21 cellular contexts compared by ENCODE assay signal in the genomic region with DNA sequence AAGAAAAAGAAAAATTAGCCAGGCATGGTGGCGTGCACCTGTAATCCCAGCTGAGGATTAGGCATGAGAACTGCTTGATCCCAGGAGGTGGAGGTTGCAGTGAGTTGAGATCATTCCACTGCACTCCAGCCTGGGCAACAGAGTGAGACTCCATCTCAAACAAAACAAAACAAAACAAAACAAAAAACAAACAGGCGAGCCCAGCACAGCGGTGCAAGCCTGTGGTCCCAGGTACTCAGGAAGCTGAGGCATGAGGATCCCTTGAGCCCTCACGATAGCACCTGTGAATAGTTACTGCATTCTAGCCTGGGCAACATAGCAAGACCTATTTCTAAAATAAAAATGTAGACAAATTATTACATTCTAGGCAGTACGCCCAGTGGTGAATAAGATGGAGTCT. TPM values are rescaled to one million over a fixed set of nuclear protein-coding genes. Genes with fewer than 3 reads are reported as not detected.
DNase-seq lines count a peak whose midpoint lies in the region; ATAC-seq, FAIRE-seq and TF ChIP-seq lines count a peak whose summit lies in the region.
"Had no signal": no experiment of that assay in that cellular context is flagged by ENCODE, and none has a peak within 500 bp of the region (broad histone marks: within the 10 kb centered on the region; RNA-seq: fewer than 3 reads in every experiment).

No MANE protein-coding gene starts in this region.

- BruUV-seq in endothelial cell of umbilical vein (replicated peaks; lab: Mats Ljungman, UMichigan), result no TSS peak

- no peak for ATAC-seq in HG02678 (IDR thresholded peaks at IDR 0.05; ENCODE audit: unreplicated experiment)
- ATAC-seq in HG03457 (IDR thresholded peaks at IDR 0.05; ENCODE audit: unreplicated experiment), result no peak
- ATAC-seq in HG03045 (IDR thresholded peaks at IDR 0.05; ENCODE audit: unreplicated experiment), result no peak
- ATAC-seq: GM12878 had no signal

- no peaks in the 10 kb centered on the region for H3K9me3 Mint-ChIP-seq in chondrocyte (ENCODE audit: low read depth)
- H3K9me3 Mint-ChIP-seq: CD4-positive, alpha-beta T cell; CD8-positive, alpha-beta memory T cell had no signal

- H3K27ac ChIP-seq in HEK293 (ENCODE audit: extremely low read depth, low read depth, low read length), result no peak overlapping the region
- H3K27ac ChIP-seq in endothelial cell of umbilical vein (ENCODE audit: insufficient read depth, low read depth, low read length), result no peak overlapping the region
- H3K27ac ChIP-seq: BLaER1, C4-2B had no signal

- H3K27ac Mint-ChIP-seq in chondrocyte (ENCODE audit: unreplicated experiment), result no peak overlapping the region
- H3K27ac Mint-ChIP-seq: B cell; CD4-positive, alpha-beta T cell had no signal

- no peaks in the 10 kb centered on the region for H3K27me3 Mint-ChIP-seq in chondrocyte (ENCODE audit: low read depth)
- H3K27me3 Mint-ChIP-seq: B cell; CD4-positive, alpha-beta T cell had no signal

- H3K4me2 ChIP-seq in endothelial cell of umbilical vein (ENCODE audit: insufficient read depth, low read length), result no peak overlapping the region
- H3K4me2 ChIP-seq: BLaER1 had no signal

- H3K9me1 ChIP-seq in endothelial cell of umbilical vein (replicated peaks; ENCODE audit: control insufficient read depth, extremely low read depth, insufficient read depth, low read length), result no peaks in the 10 kb centered on the region

- peaks cover 15% of the 10 kb centered on the region for H3K79me2 ChIP-seq in endothelial cell of umbilical vein (ENCODE audit: control insufficient read depth, insufficient read depth, low read length)

- H3K4me1 Mint-ChIP-seq in chondrocyte (ENCODE audit: low read depth), result peaks cover 24% of the 10 kb centered on the region

- no peak for TF ChIP-seq POLR2A in endothelial cell of umbilical vein (IDR thresholded peaks at IDR 0.05; ENCODE audit: low read depth, low read length)

- H3K36me3 Mint-ChIP-seq in chondrocyte (ENCODE audit: low read depth), result no peaks in the 10 kb centered on the region

- H3K4me1 ChIP-seq in HEK293 (ENCODE audit: control insufficient read depth, insufficient read depth, low read length) (no peaks in the 10 kb centered on the region), endothelial cell of umbilical vein (ENCODE audit: control insufficient read depth, extremely low read depth, insufficient read depth, low read length) (peaks cover 11% of the 10 kb centered on the region)

- dilution Hi-C loops in endothelial cell of umbilical vein (cut with MboI; ENCODE audit: extremely low pct_ligation_motif_present, low sequenced_read_pairs), result no loop called here

- no peak for DNase-seq in endothelial cell of umbilical vein (ENCODE audit: low read depth, low spot score)
- peak; percentile 9 for DNase-seq in mesenteric fat pad (ENCODE audit: low spot score)
- no peak for DNase-seq in chondrocyte (ENCODE audit: low spot score)
- DNase-seq: CD4-positive, alpha-beta T cell; CD8-positive, alpha-beta memory T cell; DMS 273 treated with DMSO at 0.1 percent for 48 hours; DMS79; EL; GDM1; GOT3 had no signal

- no peaks in the 10 kb centered on the region for H3K9me3 ChIP-seq in HEK293 (ENCODE audit: control insufficient read depth, insufficient read depth, low read depth, low read length)
- no peaks in the 10 kb centered on the region for H3K9me3 ChIP-seq in endothelial cell of umbilical vein (replicated peaks; ENCODE audit: control insufficient read depth, insufficient read depth, low read length)
- H3K9me3 ChIP-seq: BLaER1, HAP-1 had no signal

- peak; percentile 4 for FAIRE-seq in endothelial cell of umbilical vein (lab: Jason Lieb, UNC)
- FAIRE-seq: D721Med, GM12878, H54 had no signal

- no peak overlapping the region for H2AFZ ChIP-seq in endothelial cell of umbilical vein (ENCODE audit: low read depth, low read length)

- H3K36me3 ChIP-seq in HEK293 (ENCODE audit: control insufficient read depth in 2 of 2, insufficient read depth in 1 of 2, low read length in 2 of 2) (no peaks in the 10 kb centered on the region), endothelial cell of umbilical vein (ENCODE audit: control insufficient read depth in 2 of 2, extremely low read depth in 1 of 2, insufficient read depth in 2 of 2, low read length in 2 of 2) (no peaks in the 10 kb centered on the region)
- H3K36me3 ChIP-seq: BLaER1, HAP-1 had no signal

- CTCF ChIA-PET in HEK293 (lab: Yijun Ruan, JAX) (interaction anchor here (0.7 kb wide), 3 partner anchors 20 to 1298 kb away, joined by 3 to 4 read pairs (median 3); no protein-coding TSS in a partner anchor), endothelial cell of umbilical vein (lab: Charles Lee) (interaction anchor here (1.8 kb wide), 1 partner anchor 104 kb away, joined by 5 read pairs; no protein-coding TSS in a partner anchor)

- H3K4me3 ChIP-seq in HEK293 (ENCODE audit: low read depth, low read length) (no peak overlapping the region), endothelial cell of umbilical vein (replicated peaks in 1 of 3; ENCODE audit: insufficient read depth in 1 of 3, low read depth in 1 of 3, low read length in 3 of 3) (no peak overlapping the region)
- H3K4me3 ChIP-seq: BLaER1, GM12878, HAP-1 had no signal

- intact Hi-C loops in endothelial cell of umbilical vein (cut with micrococcal nuclease), result no loop called here

- no peak overlapping the region for H3K9ac ChIP-seq in endothelial cell of umbilical vein (replicated peaks; ENCODE audit: extremely low read depth, insufficient read depth, low read length)
- H3K9ac ChIP-seq: BLaER1 had no signal

- POLR2A ChIA-PET in HEK293 (lab: Yijun Ruan, JAX), result interaction anchor here (1.0 to 1.6 kb wide), 2 partner anchors 14 to 17 kb away, joined by 3 to 4 read pairs; no protein-coding TSS in a partner anchor
- POLR2A ChIA-PET in endothelial cell of umbilical vein (lab: Charles Lee), result no interaction called here

- TF ChIP-seq CTCF in HEK293 (tag by site-specific recombination; IDR thresholded peaks at IDR 0.05), result no peak
- no peak for TF ChIP-seq CTCF in endothelial cell of umbilical vein (IDR thresholded peaks at IDR 0.05; ENCODE audit: extremely low read depth in 1 of 2, insufficient read depth in 1 of 2, low read depth in 1 of 2, low read length in 2 of 2)
- no peak for TF ChIP-seq CTCF in chondrocyte (IDR thresholded peaks at IDR 0.05)

- no peaks in the 10 kb centered on the region for H3K27me3 ChIP-seq in endothelial cell of umbilical vein (ENCODE audit: control insufficient read depth in 2 of 2, insufficient read depth in 2 of 2, low read length in 2 of 2)
- H3K27me3 ChIP-seq: BLaER1 had no signal

- no peak overlapping the region for H3K4me3 Mint-ChIP-seq in chondrocyte (ENCODE audit: unreplicated experiment)
- H3K4me3 Mint-ChIP-seq: B cell had no signal

- H4K20me1 ChIP-seq in endothelial cell of umbilical vein (replicated peaks; ENCODE audit: control insufficient read depth, extremely low read depth, insufficient read depth, low read length), result no peaks in the 10 kb centered on the region

TF ChIP-seq in endothelial cell of umbilical vein, 7 proteins besides CTCF, POLR2A, EP300 and RAD21:
- TF ChIP-seq POLR2AphosphoS5 (IDR thresholded peaks at IDR 0.05; ENCODE audit: insufficient read depth, low read depth, low read length) (no peak), MYC (IDR thresholded peaks at IDR 0.05; ENCODE audit: low read depth, low read length) (no peak), GATA2 (IDR thresholded peaks at IDR 0.05; ENCODE audit: insufficient read depth, insufficient read length, low read depth, low read length) (no peak), FOS (IDR thresholded peaks at IDR 0.05; ENCODE audit: borderline replicate concordance, insufficient read depth, low read length) (no peak), JUN (IDR thresholded peaks at IDR 0.05; ENCODE audit: borderline replicate concordance, insufficient read depth, insufficient read length, low read depth) (no peak), EZH2 (IDR thresholded peaks at IDR 0.05; ENCODE audit: borderline replicate concordance, low read depth, low read length, severe bottlenecking) (no peak)
- TF ChIP-seq, protein P1, sequence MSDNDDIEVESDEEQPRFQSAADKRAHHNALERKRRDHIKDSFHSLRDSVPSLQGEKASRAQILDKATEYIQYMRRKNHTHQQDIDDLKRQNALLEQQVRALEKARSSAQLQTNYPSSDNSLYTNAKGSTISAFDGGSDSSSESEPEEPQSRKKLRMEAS (IDR thresholded peaks at IDR 0.05; ENCODE audit: insufficient read depth, insufficient read length), result no peak
TF ChIP-seq in endothelial cell of umbilical vein: peak in this region for 0.

RNA-seq across cellular contexts. Expression of gene GAPVD1, which starts 3.5 kb away (rescaled TPM):
- total RNA-seq in endothelial cell of umbilical vein, result 49.2 and 53.2 TPM in 2 replicates
- polyA plus RNA-seq in endothelial cell of umbilical vein, result 8.4 and 10.7 TPM in 2 replicates
- polyA plus RNA-seq in endothelial cell of umbilical vein (2011; cell fraction: cytosol; rRNA removed), result 11.7 and 11.8 TPM in 2 replicates
- 41.3 and 42.3 TPM in 2 replicates for polyA plus RNA-seq in endothelial cell of umbilical vein (2011; cell fraction: nucleus; rRNA removed)
- 19.6 and 28.1 TPM in 2 replicates for polyA plus RNA-seq in endothelial cell of umbilical vein (2012)
- 49.2 and 51.3 TPM in 2 replicates for polyA minus RNA-seq in endothelial cell of umbilical vein
- 46.1 TPM for polyA minus RNA-seq in endothelial cell of umbilical vein (2011; cell fraction: cytosol; rRNA and poly(A)+ RNA removed)
- polyA minus RNA-seq in endothelial cell of umbilical vein (2011; cell fraction: nucleus; rRNA and poly(A)+ RNA removed), result 51.1 and 77.1 TPM in 2 replicates
- 66.8 TPM for total RNA-seq in mesenteric fat pad
- total RNA-seq in chondrocyte, result 46.2 to 57.0 TPM (median 47.9 TPM) in 3 replicates

RNA-seq across cellular contexts. Expression of gene HSPA5, which starts 17.0 kb away (rescaled TPM):
- total RNA-seq in endothelial cell of umbilical vein (514 and 538 TPM in 2 replicates), mesenteric fat pad (286 TPM), chondrocyte (176 to 369 TPM (median 362 TPM) in 3 replicates)
- polyA plus RNA-seq in endothelial cell of umbilical vein, result 189 and 247 TPM in 2 replicates
- polyA plus RNA-seq in endothelial cell of umbilical vein (2011; cell fraction: cytosol; rRNA removed), result 275 and 318 TPM in 2 replicates
- polyA plus RNA-seq in endothelial cell of umbilical vein (2011; cell fraction: nucleus; rRNA removed), result 277 and 455 TPM in 2 replicates
- polyA plus RNA-seq in endothelial cell of umbilical vein (2012), result 581 and 662 TPM in 2 replicates
- polyA minus RNA-seq in endothelial cell of umbilical vein, result 317 and 322 TPM in 2 replicates
- 152 TPM for polyA minus RNA-seq in endothelial cell of umbilical vein (2011; cell fraction: cytosol; rRNA and poly(A)+ RNA removed)
- polyA minus RNA-seq in endothelial cell of umbilical vein (2011; cell fraction: nucleus; rRNA and poly(A)+ RNA removed), result 137 and 160 TPM in 2 replicates

RNA-seq across cellular contexts. Expression of gene RABEPK, which starts 57.8 kb away (rescaled TPM):
- total RNA-seq in endothelial cell of umbilical vein (18.2 and 19.1 TPM in 2 replicates), mesenteric fat pad (19.8 TPM), chondrocyte (25.3 to 31.8 TPM (median 27.0 TPM) in 3 replicates)
- polyA plus RNA-seq in endothelial cell of umbilical vein, result 23.0 and 23.5 TPM in 2 replicates
- 32.6 and 35.5 TPM in 2 replicates for polyA plus RNA-seq in endothelial cell of umbilical vein (2011; cell fraction: cytosol; rRNA removed)
- 16.1 and 19.4 TPM in 2 replicates for polyA plus RNA-seq in endothelial cell of umbilical vein (2011; cell fraction: nucleus; rRNA removed)
- 30.5 and 36.5 TPM in 2 replicates for polyA plus RNA-seq in endothelial cell of umbilical vein (2012)
- polyA minus RNA-seq in endothelial cell of umbilical vein, result 18.7 and 22.1 TPM in 2 replicates
- polyA minus RNA-seq in endothelial cell of umbilical vein (2011; cell fraction: cytosol; rRNA and poly(A)+ RNA removed), result 26.9 TPM
- polyA minus RNA-seq in endothelial cell of umbilical vein (2011; cell fraction: nucleus; rRNA and poly(A)+ RNA removed), result 3.6 and 4.6 TPM in 2 replicates
